18 cellular contexts compared by ENCODE assay signal in genomic region chr1:238409947-238410346, GRCh38.
A peak's percentile ranks its signal among the peaks of the same experiment; 100 is the strongest.
DNase-seq lines count a peak whose midpoint lies in the region; ATAC-seq lines count a peak whose summit lies in the region.
"Had no signal": no experiment of that assay in that cellular context is flagged by ENCODE, and none has a peak within 500 bp of the region (broad histone marks: within the 10 kb centered on the region; RNA-seq: fewer than 3 reads in every experiment).

No MANE protein-coding gene starts in this region.

- in situ Hi-C loops in Caki2 (cut with HindIII; ENCODE audit: low pct_unique_long_range_greater_than_20kb, low sequenced_read_pairs) = no loop called here

- H3K36me3 Mint-ChIP-seq in activated T-cell treated with anti-CD3 and anti-CD28 coated beads, Interleukin-2, amount 50 U/mL, for 24 hours (ENCODE audit: low read depth) = no peaks in the 10 kb centered on the region
- no peaks in the 10 kb centered on the region for H3K36me3 Mint-ChIP-seq in activated naive CD8-positive, alpha-beta T cell treated with anti-CD3 and anti-CD28 coated beads for 36 hours
- H3K36me3 Mint-ChIP-seq: naive B cell, type B pancreatic cell had no signal

- H3K4me3 Mint-ChIP-seq in activated T-cell treated with anti-CD3 and anti-CD28 coated beads, Interleukin-2, amount 50 U/mL, for 24 hours = no peak overlapping the region
- no peak overlapping the region for H3K4me3 Mint-ChIP-seq in activated naive CD8-positive, alpha-beta T cell treated with anti-CD3 and anti-CD28 coated beads for 36 hours
- H3K4me3 Mint-ChIP-seq: naive B cell, type B pancreatic cell had no signal

- DNase-seq in Caki2 (ENCODE audit: low read depth) (peak; percentile 51), NCI-H446 treated with DMSO at 0.1 percent for 48 hours (lab: John Stamatoyannopoulos, UW) (peak; percentile 30), dedifferentiated amniotic fluid mesenchymal stem cell (ENCODE audit: extremely low spot score) (peak; percentile 37), left kidney (ENCODE audit: low read depth, low spot score) (peak; percentile 14)
- DNase-seq in activated T-cell treated with anti-CD3 and anti-CD28 coated beads, Interleukin-2, amount 50 U/mL, for 24 hours = no peak
- DNase-seq in activated naive CD8-positive, alpha-beta T cell treated with anti-CD3 and anti-CD28 coated beads for 36 hours = no peak
- no peak for DNase-seq in central memory CD4-positive, alpha-beta T cell
- DNase-seq: activated CD4-positive, alpha-beta T cell treated with anti-CD3 and anti-CD28 coated beads, Interleukin-2, amount 50 U/mL, for 4 hours; DND-41; KBM-7; left cardiac atrium; naive B cell; NCI-H187 treated with DMSO at 0.1 percent for 48 hours; NCI-H69; Peyer's patch; stimulated activated CD4-positive, alpha-beta T cell treated with anti-CD3 and anti-CD28 coated beads, Interleukin-2, amount 100 ng/mL, for 48 hours had no signal

- ATAC-seq in HG03175 (IDR thresholded peaks at IDR 0.05; ENCODE audit: unreplicated experiment) = no peak

- no peaks in the 10 kb centered on the region for H3K4me1 Mint-ChIP-seq in activated T-cell treated with anti-CD3 and anti-CD28 coated beads, Interleukin-2, amount 50 U/mL, for 24 hours (ENCODE audit: low read depth)
- no peaks in the 10 kb centered on the region for H3K4me1 Mint-ChIP-seq in activated naive CD8-positive, alpha-beta T cell treated with anti-CD3 and anti-CD28 coated beads for 36 hours
- H3K4me1 Mint-ChIP-seq: naive B cell had no signal

- H3K9me3 Mint-ChIP-seq in activated T-cell treated with anti-CD3 and anti-CD28 coated beads, Interleukin-2, amount 50 U/mL, for 24 hours = peaks cover 12% of the 10 kb centered on the region
- no peaks in the 10 kb centered on the region for H3K9me3 Mint-ChIP-seq in activated naive CD8-positive, alpha-beta T cell treated with anti-CD3 and anti-CD28 coated beads for 36 hours
- H3K9me3 Mint-ChIP-seq: type B pancreatic cell had no signal

- H3K27me3 Mint-ChIP-seq in activated T-cell treated with anti-CD3 and anti-CD28 coated beads, Interleukin-2, amount 50 U/mL, for 24 hours = no peaks in the 10 kb centered on the region
- H3K27me3 Mint-ChIP-seq in activated naive CD8-positive, alpha-beta T cell treated with anti-CD3 and anti-CD28 coated beads for 36 hours = no peaks in the 10 kb centered on the region
- H3K27me3 Mint-ChIP-seq: naive B cell, type B pancreatic cell had no signal

- H3K27ac Mint-ChIP-seq in activated T-cell treated with anti-CD3 and anti-CD28 coated beads, Interleukin-2, amount 50 U/mL, for 24 hours = no peak overlapping the region
- no peak overlapping the region for H3K27ac Mint-ChIP-seq in activated naive CD8-positive, alpha-beta T cell treated with anti-CD3 and anti-CD28 coated beads for 36 hours
- H3K27ac Mint-ChIP-seq: naive B cell, type B pancreatic cell had no signal

Comparison
In these comparisons a context has a peak if more than half of its experiments do, and no peak if none do; other contexts are left out.
1. DNase-seq: peak in Caki2 (single experiment), NCI-H446 treated with DMSO at 0.1 percent for 48 hours (single experiment), dedifferentiated amniotic fluid mesenchymal stem cell (single experiment) and left kidney (single experiment); none in activated T-cell treated with anti-CD3 and anti-CD28 coated beads, Interleukin-2, amount 50 U/mL, for 24 hours (single experiment), activated naive CD8-positive, alpha-beta T cell treated with anti-CD3 and anti-CD28 coated beads for 36 hours (single experiment) and central memory CD4-positive, alpha-beta T cell (single experiment).